ENCODE assay signal across 1 cellular context in genomic region chr10:79017882-79018550, GRCh38.
TF ChIP-seq lines count a peak whose summit lies in the region.

No MANE protein-coding gene starts in this region.

TF ChIP-seq in IMR-90, 13 proteins besides CTCF, POLR2A, EP300 and RAD21:
- TF ChIP-seq FOS (IDR thresholded peaks at IDR 0.05; ENCODE audit: low read depth, low read length) (no peak), RFX5 (IDR thresholded peaks at IDR 0.05; ENCODE audit: low read depth, low read length) (no peak), USF2 (IDR thresholded peaks at IDR 0.05; ENCODE audit: low read depth, low read length) (no peak), CHD1 (IDR thresholded peaks at IDR 0.05; ENCODE audit: low read depth, low read length) (no peak), ELK1 (IDR thresholded peaks at IDR 0.05; ENCODE audit: borderline replicate concordance, low read depth, low read length) (no peak), MAZ (IDR thresholded peaks at IDR 0.05; ENCODE audit: borderline replicate concordance, low read depth, low read length) (no peak), NFE2L2 (IDR thresholded peaks at IDR 0.05; ENCODE audit: low read depth, low read length) (no peak)
